In the genomic region with DNA sequence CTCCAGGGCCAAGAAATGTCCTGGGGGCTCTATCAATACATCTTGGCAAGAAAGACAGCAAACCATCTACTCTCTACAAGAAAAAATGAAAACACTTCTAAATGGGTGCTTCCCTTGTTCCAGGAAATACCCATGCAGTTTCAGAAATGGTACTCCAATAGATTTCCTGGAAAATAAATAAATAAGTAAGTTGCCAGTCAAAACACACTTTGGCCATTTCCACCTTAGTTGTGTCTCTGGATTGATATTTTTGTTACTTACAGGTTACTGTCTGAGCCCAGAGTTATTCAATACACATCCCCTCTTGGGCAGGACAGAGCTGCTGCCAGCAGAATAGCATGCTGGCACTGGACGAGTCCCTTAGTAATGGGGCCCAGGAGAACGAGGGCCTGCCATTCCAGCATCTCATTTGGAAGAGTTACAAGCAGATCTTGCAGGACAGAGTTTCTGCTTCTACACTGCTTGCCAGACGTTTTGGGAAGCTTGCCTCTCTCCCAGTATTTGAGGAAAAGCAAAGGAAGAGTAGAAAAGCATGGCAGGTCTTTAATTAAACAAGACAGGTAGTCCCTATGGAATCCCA, we compare ENCODE assay signal across 18 cellular contexts.
DNase-seq lines count a peak whose midpoint lies in the region; ATAC-seq, FAIRE-seq and TF ChIP-seq lines count a peak whose summit lies in the region.
"Had no signal": no experiment of that assay in that cellular context is flagged by ENCODE, and none has a peak within 500 bp of the region (broad histone marks: within the 10 kb centered on the region; RNA-seq: fewer than 3 reads in every experiment).

No MANE protein-coding gene starts in this region.

- no peaks in the 10 kb centered on the region for H3K27me3 Mint-ChIP-seq in stimulated activated naive CD8-positive, alpha-beta T cell treated with anti-CD3 and anti-CD28 coated beads, Interleukin-15, amount 100 ng/mL, for 72 hours
- H3K27me3 Mint-ChIP-seq in activated T-helper 2 cell treated with anti-CD3 and anti-CD28 coated beads, Interferon-gamma antibody, Interleukin-2, Interleukin-4, amounts not matched to agents 10 μg/mL and 5 μg/mL and 100 μg/mL, durations not matched to agents 14 hours and 24 hours and 36 hours (ENCODE audit: low read depth), result no peaks in the 10 kb centered on the region
- no peaks in the 10 kb centered on the region for H3K27me3 Mint-ChIP-seq in type B pancreatic cell
- H3K27me3 Mint-ChIP-seq: naive B cell had no signal

- H3K27ac ChIP-seq in keratinocyte (ENCODE audit: control insufficient read depth, insufficient read depth, low read length), result no peak overlapping the region

- intact Hi-C loops in activated T-helper 2 cell treated with anti-CD3 and anti-CD28 coated beads, Interferon-gamma antibody, Interleukin-2, Interleukin-4, amounts not matched to agents 10 μg/mL and 5 μg/mL and 100 μg/mL, durations not matched to agents 14 hours and 24 hours and 36 hours (cut with micrococcal nuclease), result no loop called here

- DNase-seq in stimulated activated naive CD8-positive, alpha-beta T cell treated with anti-CD3 and anti-CD28 coated beads, Interleukin-15, amount 100 ng/mL, for 72 hours, result no peak
- no peak for DNase-seq in stimulated activated naive CD8-positive, alpha-beta T cell treated with anti-CD3 and anti-CD28 coated beads, Interleukin-15, Interleukin-2, amounts not matched to agents 100 U/mL and 50 U/mL, for 24 hours
- DNase-seq in activated T-helper 2 cell treated with anti-CD3 and anti-CD28 coated beads, Interferon-gamma antibody, Interleukin-2, Interleukin-4, amounts not matched to agents 10 μg/mL and 5 μg/mL and 100 μg/mL, durations not matched to agents 14 hours and 24 hours and 36 hours (ENCODE audit: low spot score), result no peak
- DNase-seq in keratinocyte (ENCODE audit: low read depth, low spot score) (no peak), NCI-H1436 treated with DMSO at 0.1 percent for 48 hours (lab: John Stamatoyannopoulos, UW) (no peak), type B pancreatic cell (ENCODE audit: extremely low spot score, unreplicated experiment) (no peak), A172 (ENCODE audit: low spot score) (no peak)
- no peak for DNase-seq in stimulated activated naive CD4-positive, alpha-beta T cell treated with Interleukin-2 at 50 U/mL for 16 hours (lab: John Stamatoyannopoulos, UW)
- DNase-seq: activated gamma-delta T cell treated with Interleukin-2 at 50 U/mL for 16 hours; mammary epithelial cell; naive B cell; NCI-H1436; NCI-H2171; NCI-H748 treated with DMSO at 0.1 percent for 48 hours; stimulated activated CD4-positive, alpha-beta T cell treated with anti-CD3 and anti-CD28 coated beads, Interleukin-2, amount 100 ng/mL, for 48 hours had no signal

- dilution Hi-C loops in keratinocyte (cut with MboI; ENCODE audit: extremely low pct_ligation_motif_present, low sequenced_read_pairs), result no loop called here

- H3K36me3 ChIP-seq in keratinocyte (ENCODE audit: control insufficient read depth in 2 of 2, extremely low read depth in 1 of 2, insufficient read depth in 2 of 2, low read length in 2 of 2), result peaks cover 0 to 2% of the 10 kb centered on the region in 2 experiments

- no peaks in the 10 kb centered on the region for H3K9me3 ChIP-seq in keratinocyte (ENCODE audit: control insufficient read depth, low read depth, low read length)

- H3K4me1 ChIP-seq in keratinocyte (ENCODE audit: control insufficient read depth, extremely low read depth, insufficient read depth, low read length), result peaks cover 5% of the 10 kb centered on the region

- peaks cover 31% of the 10 kb centered on the region for H3K4me1 Mint-ChIP-seq in stimulated activated naive CD8-positive, alpha-beta T cell treated with anti-CD3 and anti-CD28 coated beads, Interleukin-15, amount 100 ng/mL, for 72 hours
- H3K4me1 Mint-ChIP-seq in activated T-helper 2 cell treated with anti-CD3 and anti-CD28 coated beads, Interferon-gamma antibody, Interleukin-2, Interleukin-4, amounts not matched to agents 10 μg/mL and 5 μg/mL and 100 μg/mL, durations not matched to agents 14 hours and 24 hours and 36 hours (ENCODE audit: low read depth), result peaks cover 28% of the 10 kb centered on the region
- H3K4me1 Mint-ChIP-seq in type B pancreatic cell (ENCODE audit: unreplicated experiment), result peaks cover under 1% of the 10 kb centered on the region
- H3K4me1 Mint-ChIP-seq: naive B cell had no signal

- TF ChIP-seq CTCF in keratinocyte (optimal IDR thresholded peaks at IDR 0.05 in 1 of 3, IDR thresholded peaks at IDR 0.05 in 1 of 3, conservative IDR thresholded peaks at IDR 0.05 in 1 of 3; ENCODE audit: extremely low read depth in 1 of 3, insufficient read depth in 2 of 3, low read length in 3 of 3) (no peak), type B pancreatic cell (conservative IDR thresholded peaks at IDR 0.05) (no peak)

- H3K9me3 Mint-ChIP-seq in stimulated activated naive CD8-positive, alpha-beta T cell treated with anti-CD3 and anti-CD28 coated beads, Interleukin-15, amount 100 ng/mL, for 72 hours, result no peaks in the 10 kb centered on the region
- no peaks in the 10 kb centered on the region for H3K9me3 Mint-ChIP-seq in activated T-helper 2 cell treated with anti-CD3 and anti-CD28 coated beads, Interferon-gamma antibody, Interleukin-2, Interleukin-4, amounts not matched to agents 10 μg/mL and 5 μg/mL and 100 μg/mL, durations not matched to agents 14 hours and 24 hours and 36 hours
- H3K9me3 Mint-ChIP-seq in type B pancreatic cell, result no peaks in the 10 kb centered on the region
- H3K9me3 Mint-ChIP-seq: naive B cell had no signal

- no peak overlapping the region for H3K4me2 ChIP-seq in keratinocyte (ENCODE audit: control insufficient read depth, extremely low read depth, insufficient read depth, low read depth, low read length)

- H4K20me1 ChIP-seq in keratinocyte (ENCODE audit: control insufficient read depth, extremely low read depth, insufficient read depth, low read length), result no peaks in the 10 kb centered on the region

- H3K36me3 Mint-ChIP-seq in activated T-helper 2 cell treated with anti-CD3 and anti-CD28 coated beads, Interferon-gamma antibody, Interleukin-2, Interleukin-4, amounts not matched to agents 10 μg/mL and 5 μg/mL and 100 μg/mL, durations not matched to agents 14 hours and 24 hours and 36 hours (ENCODE audit: low read depth), result peaks cover 33% of the 10 kb centered on the region
- H3K36me3 Mint-ChIP-seq in type B pancreatic cell, result peaks cover 5% of the 10 kb centered on the region

- peak; percentile 29 for FAIRE-seq in keratinocyte (lab: Jason Lieb, UNC)
- FAIRE-seq: colon had no signal

- peak; percentile 18 for ATAC-seq in stimulated activated naive CD8-positive, alpha-beta T cell treated with anti-CD3 and anti-CD28 coated beads, Interleukin-15, amount 100 ng/mL, for 72 hours
- no peak for ATAC-seq in stimulated activated naive CD8-positive, alpha-beta T cell treated with anti-CD3 and anti-CD28 coated beads, Interleukin-15, Interleukin-2, amounts not matched to agents 100 U/mL and 50 U/mL, for 24 hours
- ATAC-seq: HCT116 had no signal

- no peak overlapping the region for H3K4me3 ChIP-seq in keratinocyte (ENCODE audit: control insufficient read depth in 2 of 3, extremely low read depth in 1 of 3, insufficient read depth in 2 of 3, low read depth in 1 of 3, low read length in 3 of 3)
- H3K4me3 ChIP-seq: skin epidermis had no signal

- H3K27me3 ChIP-seq in keratinocyte (ENCODE audit: control insufficient read depth, extremely low read depth, insufficient read depth, low read length), result no peaks in the 10 kb centered on the region

- H3K9me1 ChIP-seq in keratinocyte (ENCODE audit: control insufficient read depth, extremely low read depth, insufficient read depth, low read length), result no peaks in the 10 kb centered on the region

- no peaks in the 10 kb centered on the region for H3K79me2 ChIP-seq in keratinocyte (ENCODE audit: control insufficient read depth, insufficient read depth, low read length)

- H3K27ac Mint-ChIP-seq in stimulated activated naive CD8-positive, alpha-beta T cell treated with anti-CD3 and anti-CD28 coated beads, Interleukin-15, amount 100 ng/mL, for 72 hours, result peak overlapping the region in 1 of 2 donors; percentile 63
- peak overlapping the region; percentile 78 for H3K27ac Mint-ChIP-seq in activated T-helper 2 cell treated with anti-CD3 and anti-CD28 coated beads, Interferon-gamma antibody, Interleukin-2, Interleukin-4, amounts not matched to agents 10 μg/mL and 5 μg/mL and 100 μg/mL, durations not matched to agents 14 hours and 24 hours and 36 hours
- no peak overlapping the region for H3K27ac Mint-ChIP-seq in type B pancreatic cell

- H3K4me3 Mint-ChIP-seq in stimulated activated naive CD8-positive, alpha-beta T cell treated with anti-CD3 and anti-CD28 coated beads, Interleukin-15, amount 100 ng/mL, for 72 hours, result peak overlapping the region; percentile 23 to 55
- H3K4me3 Mint-ChIP-seq in activated T-helper 2 cell treated with anti-CD3 and anti-CD28 coated beads, Interferon-gamma antibody, Interleukin-2, Interleukin-4, amounts not matched to agents 10 μg/mL and 5 μg/mL and 100 μg/mL, durations not matched to agents 14 hours and 24 hours and 36 hours (ENCODE audit: low read depth), result no peak overlapping the region
- H3K4me3 Mint-ChIP-seq in type B pancreatic cell, result no peak overlapping the region
- H3K4me3 Mint-ChIP-seq: naive B cell had no signal

- no peak overlapping the region for H3K9ac ChIP-seq in keratinocyte (ENCODE audit: control insufficient read depth, extremely low read depth, insufficient read depth, low read length)

- no peak overlapping the region for H2AFZ ChIP-seq in keratinocyte (ENCODE audit: control insufficient read depth, low read length)

Comparison
In these comparisons a context has a peak if more than half of its experiments do, and no peak if none do; other contexts are left out.
1. H3K4me3 Mint-ChIP-seq: peak in stimulated activated naive CD8-positive, alpha-beta T cell treated with anti-CD3 and anti-CD28 coated beads, Interleukin-15, amount 100 ng/mL, for 72 hours (2 of 2); none in activated T-helper 2 cell treated with anti-CD3 and anti-CD28 coated beads, Interferon-gamma antibody, Interleukin-2, Interleukin-4, amounts not matched to agents 10 μg/mL and 5 μg/mL and 100 μg/mL, durations not matched to agents 14 hours and 24 hours and 36 hours (single experiment) and type B pancreatic cell (single experiment).